8 cellular contexts compared by ENCODE assay signal in the genomic region with DNA sequence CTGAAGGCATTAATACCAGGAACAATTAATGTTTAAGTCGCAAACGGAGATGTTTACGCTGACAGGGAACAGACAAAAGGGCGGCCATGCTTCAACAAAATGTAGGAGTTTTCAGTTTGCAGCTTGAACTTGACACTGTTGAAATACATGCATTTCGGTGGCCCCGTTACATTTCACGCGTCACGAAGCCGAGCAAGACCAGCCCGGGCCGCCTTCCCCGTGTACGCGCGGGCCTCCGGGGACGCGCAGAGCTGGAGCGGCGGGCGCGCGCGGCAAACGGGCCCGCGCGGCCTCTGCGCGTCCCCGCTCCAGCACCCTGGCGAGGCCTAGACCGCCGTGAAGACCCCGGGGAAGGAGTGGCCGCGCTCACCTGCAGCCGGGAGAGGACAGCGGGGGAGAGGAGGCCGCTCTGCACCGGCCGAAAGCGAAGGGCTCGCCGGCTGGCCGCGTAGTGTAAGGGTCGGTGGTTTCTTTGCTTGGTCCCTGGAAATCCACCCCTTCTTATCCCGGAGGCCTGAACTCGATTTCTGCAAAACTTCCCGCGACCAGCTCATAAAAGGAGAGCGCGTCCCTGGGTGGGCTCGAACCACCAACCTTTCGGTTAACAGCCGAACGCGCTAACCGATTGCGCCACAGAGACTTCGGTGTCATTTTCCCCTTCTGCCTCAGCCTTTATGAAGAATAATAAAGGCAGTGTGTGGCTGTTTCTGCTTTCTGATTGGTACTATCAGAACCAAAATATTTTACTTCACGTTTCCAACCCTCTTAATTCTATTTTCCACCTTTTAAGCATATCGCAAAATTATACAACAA. TPM values are rescaled to one million over a fixed set of nuclear protein-coding genes. Genes with fewer than 3 reads are reported as not detected.
DNase-seq lines count a peak whose midpoint lies in the region; ATAC-seq and TF ChIP-seq lines count a peak whose summit lies in the region.

No MANE protein-coding gene starts in this region.

- H3K4me1 ChIP-seq in HUES64 (ENCODE audit: insufficient read depth, low read length) (peaks cover 6% of the 10 kb centered on the region; the same call in 1 of the 2 replicates), OCI-LY7 (ENCODE audit: insufficient read depth, low read length, poor library complexity, severe bottlenecking) (peaks cover 6% of the 10 kb centered on the region), esophagus (ENCODE audit: control insufficient read depth in 2 of 2, insufficient read depth in 2 of 2, low read length in 1 of 2) (no peaks in the 10 kb centered on the region), mucosa of stomach (ENCODE audit: control insufficient read depth, insufficient read depth, low read length) (peaks cover 3% of the 10 kb centered on the region)

- H3K4me2 ChIP-seq in OCI-LY7 (ENCODE audit: low read length), result peak overlapping the region; percentile 96

- peak; percentile 96 for DNase-seq in Caki2 (ENCODE audit: low read depth)
- peak; percentile 86 for DNase-seq in OCI-LY7 (ENCODE audit: low spot score)
- peak; percentile 87 for DNase-seq in activated T-cell treated with anti-CD3 and anti-CD28 coated beads, Interleukin-2, amount 50 U/mL, for 1 hour
- peak; percentile 67 to 78 for DNase-seq in stimulated activated CD8-positive, alpha-beta memory T cell treated with anti-CD3 and anti-CD28 coated beads, Interleukin-4, amount 100 ng/mL, for 4 hours (ENCODE audit: low read depth in 2 of 2, low spot score in 1 of 2)

- H3K27ac ChIP-seq in HUES64 (ENCODE audit: low read depth, low read length), result peak overlapping the region; percentile 76
- peak overlapping the region; percentile 34 for H3K27ac ChIP-seq in OCI-LY7 (ENCODE audit: low read depth, low read length, poor library complexity, severe bottlenecking)
- peak overlapping the region; percentile 79 to 95 for H3K27ac ChIP-seq in esophagus (ENCODE audit: low read depth in 2 of 2, low read length in 1 of 2)

- H3K4me3 ChIP-seq in HUES64 (ENCODE audit: low read length) (peak overlapping the region; percentile 96), OCI-LY7 (ENCODE audit: low read depth, low read length, poor library complexity, severe bottlenecking) (peak overlapping the region; percentile 77), esophagus (ENCODE audit: low read depth in 1 of 2, low read length in 2 of 2) (peak overlapping the region; percentile 56 to 62), mucosa of stomach (ENCODE audit: low read length) (peak overlapping the region; percentile 29)

- CTCF ChIA-PET in OCI-LY7 (lab: Charles Lee; ENCODE audit: unreplicated experiment), result interaction anchor here (0.6 kb wide), 1 partner anchor 86 kb away, joined by 3 read pairs; no protein-coding TSS in a partner anchor

- no peaks in the 10 kb centered on the region for H3K36me3 ChIP-seq in HUES64 (ENCODE audit: insufficient read depth, low read length)
- no peaks in the 10 kb centered on the region for H3K36me3 ChIP-seq in OCI-LY7 (ENCODE audit: insufficient read depth, low read length)
- H3K36me3 ChIP-seq in esophagus (ENCODE audit: control insufficient read depth in 2 of 2, insufficient read depth in 2 of 2, low read length in 1 of 2), result no peaks in the 10 kb centered on the region
- H3K36me3 ChIP-seq in mucosa of stomach (ENCODE audit: control insufficient read depth, insufficient read depth, low read length), result no peaks in the 10 kb centered on the region

- no peaks in the 10 kb centered on the region for H3K79me2 ChIP-seq in OCI-LY7 (ENCODE audit: insufficient read depth, low read depth, low read length)

- no peaks in the 10 kb centered on the region for H3K9me2 ChIP-seq in OCI-LY7 (ENCODE audit: insufficient read depth, low read length)

- H3K27me3 ChIP-seq in HUES64 (ENCODE audit: insufficient read depth, low read length) (peaks cover 5% of the 10 kb centered on the region; the same call in 1 of the 2 replicates), esophagus (ENCODE audit: control insufficient read depth in 1 of 2, insufficient read depth in 2 of 2, low read length in 2 of 2) (no peaks in the 10 kb centered on the region), mucosa of stomach (ENCODE audit: control insufficient read depth, insufficient read depth, low read length) (no peaks in the 10 kb centered on the region)

- 1% methylated on average over 65 of the region's 65 CpGs for WGBS in HUES64
- WGBS in esophagus, 2 donors, result 1% methylated on average over 64 to 65 of the region's 65 CpGs

- H3K9ac ChIP-seq in HUES64 (ENCODE audit: low read depth, low read length), result peak overlapping the region; percentile 87
- H3K9ac ChIP-seq in mucosa of stomach (ENCODE audit: low read length), result peak overlapping the region; percentile 75

- no TSS peak for BruUV-seq in OCI-LY7 (replicated peaks; lab: Mats Ljungman, UMichigan)

- intact Hi-C loops in OCI-LY7 (cut with micrococcal nuclease; ENCODE audit: unreplicated experiment), result loop anchor here (1.0 to 10.0 kb wide), 6 partner anchors 87 to 734 kb away; a partner anchor contains a TSS

- peak; percentile 74 for ATAC-seq in GM21447 (IDR thresholded peaks at IDR 0.05; ENCODE audit: unreplicated experiment)

- no peaks in the 10 kb centered on the region for H3K9me3 ChIP-seq in HUES64 (ENCODE audit: insufficient read depth, low read depth, low read length)
- H3K9me3 ChIP-seq in OCI-LY7 (ENCODE audit: low read length), result no peaks in the 10 kb centered on the region
- no peaks in the 10 kb centered on the region for H3K9me3 ChIP-seq in esophagus (ENCODE audit: control insufficient read depth in 2 of 2, insufficient read depth in 1 of 2, low read depth in 1 of 2, low read length in 1 of 2)
- H3K9me3 ChIP-seq in mucosa of stomach (ENCODE audit: control insufficient read depth, low read length), result no peaks in the 10 kb centered on the region

- no peaks in the 10 kb centered on the region for H4K20me1 ChIP-seq in OCI-LY7 (ENCODE audit: insufficient read depth, low read length)

- TF ChIP-seq CTCF in OCI-LY7 (conservative IDR thresholded peaks at IDR 0.05; ENCODE audit: low read length), result no peak

- in situ Hi-C loops in Caki2 (cut with HindIII; ENCODE audit: low pct_unique_long_range_greater_than_20kb, low sequenced_read_pairs), result no loop called here

- POLR2A ChIA-PET in OCI-LY7 (lab: Charles Lee), result interaction anchor here (0.7 to 1.6 kb wide), 3 partner anchors 41 to 111 kb away, joined by 3 to 11 read pairs (median 5); a partner anchor contains a TSS

- peak overlapping the region; percentile 99 for H2AFZ ChIP-seq in OCI-LY7 (ENCODE audit: low read length)

RNA-seq across cellular contexts. Expression of a gene that starts 11.3 kb away (rescaled TPM):
- total RNA-seq in Caki2 (2014; rRNA removed; shearing (Covaris generic); ENCODE audit: low replicate concordance), result not detected in 2 replicates
- not detected for polyA plus RNA-seq in HUES64 (2013, experiment 1 of 2)
- not detected for polyA plus RNA-seq in HUES64 (2013, experiment 2 of 2)
- not detected in 2 replicates for total RNA-seq in OCI-LY7 (2014; rRNA removed; shearing (Covaris generic))
- not detected in 2 replicates for total RNA-seq in OCI-LY7 (2022)
- not detected for polyA plus RNA-seq in esophagus

Comparison
In these comparisons a context has a peak if more than half of its experiments do, and no peak if none do; other contexts are left out.
1. Peak in every context shown above with its lines: DNase-seq, ATAC-seq, H3K4me3 ChIP-seq and H3K27ac ChIP-seq.
2. H3K27ac ChIP-seq: peak in every context shown above with its lines; median percentile 87 in esophagus; 76 in HUES64; 34 in OCI-LY7.
3. H3K4me3 ChIP-seq: peak in every context shown above with its lines; median percentile 96 in HUES64; 77 in OCI-LY7; 59 in esophagus; 29 in mucosa of stomach.